ENCODE assay signal across 11 cellular contexts in the genomic region with DNA sequence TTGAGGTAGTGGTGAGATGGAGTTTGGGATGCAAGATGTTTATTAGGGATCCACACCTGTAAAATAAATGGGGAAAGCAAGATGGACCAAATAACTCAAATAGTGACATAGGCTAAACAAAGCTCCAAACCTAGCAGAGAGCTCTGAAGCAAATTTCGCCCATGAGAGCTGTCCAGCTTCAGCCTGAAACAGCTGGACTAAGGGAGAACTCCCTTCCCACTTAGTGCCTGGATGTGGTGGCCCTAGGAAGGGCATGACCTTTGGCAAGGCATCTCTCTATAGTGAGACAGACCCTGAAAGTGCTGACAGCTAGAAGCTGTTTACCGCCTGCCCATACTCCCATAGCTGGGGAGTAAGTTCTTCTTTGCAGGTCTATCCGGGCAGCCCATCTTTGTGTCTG. TPM values are rescaled to one million over a fixed set of nuclear protein-coding genes. Genes with fewer than 3 reads are reported as not detected.
"Had no signal": no experiment of that assay in that cellular context is flagged by ENCODE, and none has a peak within 500 bp of the region (broad histone marks: within the 10 kb centered on the region; RNA-seq: fewer than 3 reads in every experiment).

No MANE protein-coding gene starts in this region.

- H3K27ac ChIP-seq: GM23248, HL-60 had no signal

- ATAC-seq: HCT116, HepG2, K562 had no signal

- H3K9me3 ChIP-seq: HAP-1 had no signal

- H3K27ac Mint-ChIP-seq: IgD-negative memory B cell had no signal

- H3K36me3 ChIP-seq: HAP-1 had no signal

- H2AFZ ChIP-seq: GM23248 had no signal

- H3K4me3 ChIP-seq: GM23248, HAP-1, K562 had no signal

- H3K4me1 ChIP-seq: HAP-1 had no signal

- H3K4me1 Mint-ChIP-seq: IgD-negative memory B cell had no signal

- DNase-seq: GM23248, GOT3, H7, KG1 had no signal

- H3K9ac ChIP-seq: GM23248 had no signal

- H3K4me3 Mint-ChIP-seq: IgD-negative memory B cell had no signal

- H3K36me3 Mint-ChIP-seq: IgD-negative memory B cell had no signal

RNA-seq across cellular contexts. Expression of gene COL6A5, which starts 48.1 kb away (rescaled TPM):
- total RNA-seq: GM23248, H4, H7, HepG2 had no signal
